ENCODE assay signal across 31 cellular contexts in the genomic region with DNA sequence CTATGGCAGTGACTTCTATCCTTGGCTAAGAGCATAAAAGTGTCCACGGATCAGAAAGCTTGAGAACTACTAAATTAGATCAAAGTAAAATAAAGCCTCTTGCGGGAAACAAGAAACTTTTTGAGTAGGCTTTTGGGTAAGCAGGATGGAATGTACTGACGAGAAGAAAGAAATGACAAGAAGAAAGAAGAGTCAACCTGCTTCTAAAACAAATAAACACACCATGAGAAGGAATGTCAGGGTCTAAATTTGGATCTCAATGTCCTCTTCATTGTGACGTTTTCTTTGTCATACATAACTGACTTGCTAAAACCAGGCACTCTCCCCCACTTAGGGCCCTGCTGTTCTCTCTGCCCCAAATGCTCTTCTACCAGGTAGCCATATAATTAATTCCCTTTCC.
DNase-seq lines count a peak whose midpoint lies in the region; ATAC-seq and FAIRE-seq lines count a peak whose summit lies in the region.
"Had no signal": no experiment of that assay in that cellular context is flagged by ENCODE, and none has a peak within 500 bp of the region (broad histone marks: within the 10 kb centered on the region; RNA-seq: fewer than 3 reads in every experiment).

No MANE protein-coding gene starts in this region.

- POLR2A ChIA-PET in activated CD4-positive, alpha-beta memory T cell treated with anti-CD3 and anti-CD28 coated beads, Interleukin-2, amount 10 ng/mL, durations not matched to agents 7 days and 5 days (lab: Charles Lee): interaction anchor here (0.6 to 2.9 kb wide), 12 partner anchors 12 to 295 kb away, joined by 3 to 24 read pairs (median 4); no protein-coding TSS in a partner anchor
- POLR2A ChIA-PET in naive thymus-derived CD4-positive, alpha-beta T cell (lab: Charles Lee): interaction anchor here (0.5 to 5.5 kb wide), 3 partner anchors 13 to 126 kb away, joined by 3 to 33 read pairs (median 3); no protein-coding TSS in a partner anchor

- CTCF ChIA-PET in activated CD4-positive, alpha-beta memory T cell treated with anti-CD3 and anti-CD28 coated beads, Interleukin-2, amount 10 ng/mL, durations not matched to agents 7 days and 5 days (lab: Charles Lee): interaction anchor here (1.0 to 1.7 kb wide), 6 partner anchors 14 to 262 kb away, joined by 3 to 7 read pairs (median 4); no protein-coding TSS in a partner anchor
- CTCF ChIA-PET in naive thymus-derived CD4-positive, alpha-beta T cell (lab: Charles Lee): interaction anchor here (0.6 to 1.2 kb wide), 2 partner anchors 294 to 674 kb away, joined by 3 read pairs; no protein-coding TSS in a partner anchor

- H3K9me3 Mint-ChIP-seq in T-helper 2 cell treated with Interferon-gamma antibody and Interleukin-4, amounts not matched to agents 5 μg/mL and 100 μg/mL, for 36 hours: no peaks in the 10 kb centered on the region
- no peaks in the 10 kb centered on the region for H3K9me3 Mint-ChIP-seq in activated CD4-positive, alpha-beta memory T cell treated with anti-CD3 and anti-CD28 coated beads, Interleukin-2, amount 10 ng/mL, durations not matched to agents 7 days and 5 days
- H3K9me3 Mint-ChIP-seq in naive thymus-derived CD4-positive, alpha-beta T cell: peaks cover 0 to 2% (median 0%) of the 10 kb centered on the region in 11 donors
- H3K9me3 Mint-ChIP-seq: activated naive CD4-positive, alpha-beta T cell treated with anti-CD3 and anti-CD28 coated beads for 36 hours; activated T-cell treated with anti-CD3 and anti-CD28 coated beads, Interleukin-2, amount 50 U/mL, for 24 hours; H9 had no signal

- H3K4me1 ChIP-seq in naive thymus-derived CD4-positive, alpha-beta T cell (ENCODE audit: control insufficient read depth in 2 of 2, insufficient read depth in 2 of 2, low read length in 2 of 2): peaks cover 8 to 52% of the 10 kb centered on the region in 2 donors
- H3K4me1 ChIP-seq: parathyroid adenoma had no signal

- no peak for ATAC-seq in naive thymus-derived CD4-positive, alpha-beta T cell
- ATAC-seq: GM12878, HepG2 had no signal

- H3K4me3 Mint-ChIP-seq in T-helper 2 cell treated with Interferon-gamma antibody and Interleukin-4, amounts not matched to agents 5 μg/mL and 100 μg/mL, for 36 hours: peak overlapping the region; percentile 43
- no peak overlapping the region for H3K4me3 Mint-ChIP-seq in activated CD4-positive, alpha-beta memory T cell treated with anti-CD3 and anti-CD28 coated beads, Interleukin-2, amount 10 ng/mL, durations not matched to agents 7 days and 5 days
- no peak overlapping the region for H3K4me3 Mint-ChIP-seq in naive thymus-derived CD4-positive, alpha-beta T cell
- H3K4me3 Mint-ChIP-seq: activated naive CD4-positive, alpha-beta T cell treated with anti-CD3 and anti-CD28 coated beads for 36 hours; activated T-cell treated with anti-CD3 and anti-CD28 coated beads, Interleukin-2, amount 50 U/mL, for 24 hours; H9 had no signal

- peak; percentile 15 for FAIRE-seq in GM18507 (lab: Jason Lieb, UNC)
- FAIRE-seq: GM12878, HepG2, urothelium cell line had no signal

- H3K4me3 ChIP-seq in naive thymus-derived CD4-positive, alpha-beta T cell (ENCODE audit: low read length): no peak overlapping the region
- H3K4me3 ChIP-seq: GM12878, skin epidermis, stomach had no signal

- no peaks in the 10 kb centered on the region for H3K9me3 ChIP-seq in naive thymus-derived CD4-positive, alpha-beta T cell (ENCODE audit: control insufficient read depth in 2 of 3, low read length in 3 of 3)
- H3K9me3 ChIP-seq: stomach had no signal

- DNase-seq in T-helper 2 cell treated with Interferon-gamma antibody and Interleukin-4, amounts not matched to agents 5 μg/mL and 100 μg/mL, for 36 hours (ENCODE audit: low spot score): no peak
- DNase-seq in T-helper 2 cell (no peak), GM18507 (ENCODE audit: extremely low spot score, insufficient read length, low read depth) (no peak), DMS79 (lab: John Stamatoyannopoulos, UW) (no peak), RPMI8226 (no peak), CD1c-positive myeloid dendritic cell (ENCODE audit: extremely low spot score) (no peak)
- no peak for DNase-seq in activated CD4-positive, alpha-beta memory T cell treated with anti-CD3 and anti-CD28 coated beads, Interleukin-2, amount 10 ng/mL, durations not matched to agents 7 days and 5 days
- DNase-seq in naive thymus-derived CD4-positive, alpha-beta T cell: no peak
- DNase-seq: activated CD4-positive, alpha-beta T cell treated with anti-CD3 and anti-CD28 coated beads for 4 hours; activated naive CD4-positive, alpha-beta T cell treated with anti-CD3 and anti-CD28 coated beads for 36 hours; activated T-cell treated with anti-CD3 and anti-CD28 coated beads, Interleukin-2, amount 50 U/mL, for 24 hours; DMS 273 treated with DMSO at 0.1 percent for 48 hours; H9; hypothalamus; NCI-H146; NCI-H2107; NCI-H345; NCI-H69; retina; Right ventricle myocardium superior; stomach; T-helper 9 cell had no signal

- H3K27ac ChIP-seq in naive thymus-derived CD4-positive, alpha-beta T cell (ENCODE audit: low read depth, low read length): no peak overlapping the region
- H3K27ac ChIP-seq: 22Rv1, C4-2B, epithelial cell of prostate, parathyroid adenoma, VCaP had no signal

- no peaks in the 10 kb centered on the region for H3K27me3 Mint-ChIP-seq in T-helper 2 cell treated with Interferon-gamma antibody and Interleukin-4, amounts not matched to agents 5 μg/mL and 100 μg/mL, for 36 hours (ENCODE audit: low read depth)
- H3K27me3 Mint-ChIP-seq in activated CD4-positive, alpha-beta memory T cell treated with anti-CD3 and anti-CD28 coated beads, Interleukin-2, amount 10 ng/mL, durations not matched to agents 7 days and 5 days: no peaks in the 10 kb centered on the region
- H3K27me3 Mint-ChIP-seq in naive thymus-derived CD4-positive, alpha-beta T cell: no peaks in the 10 kb centered on the region
- H3K27me3 Mint-ChIP-seq: activated T-cell treated with anti-CD3 and anti-CD28 coated beads, Interleukin-2, amount 50 U/mL, for 24 hours had no signal

- peaks cover 7% of the 10 kb centered on the region for H3K36me3 Mint-ChIP-seq in T-helper 2 cell treated with Interferon-gamma antibody and Interleukin-4, amounts not matched to agents 5 μg/mL and 100 μg/mL, for 36 hours (ENCODE audit: low read depth)
- H3K36me3 Mint-ChIP-seq in activated CD4-positive, alpha-beta memory T cell treated with anti-CD3 and anti-CD28 coated beads, Interleukin-2, amount 10 ng/mL, durations not matched to agents 7 days and 5 days (ENCODE audit: low read depth): no peaks in the 10 kb centered on the region
- H3K36me3 Mint-ChIP-seq in naive thymus-derived CD4-positive, alpha-beta T cell: peaks cover 0 to 7% (median 0%) of the 10 kb centered on the region in 5 donors

- intact Hi-C loops in naive thymus-derived CD4-positive, alpha-beta T cell (cut with micrococcal nuclease): loop anchor here in 1 of 2 donors (5.0 to 10.0 kb wide), 3 partner anchors 167 to 1215 kb away; partner anchors contain the start of gene RPL37

- peaks cover 71% of the 10 kb centered on the region for H3K4me1 Mint-ChIP-seq in T-helper 2 cell treated with Interferon-gamma antibody and Interleukin-4, amounts not matched to agents 5 μg/mL and 100 μg/mL, for 36 hours (ENCODE audit: low read depth)
- peaks cover 59% of the 10 kb centered on the region for H3K4me1 Mint-ChIP-seq in activated CD4-positive, alpha-beta memory T cell treated with anti-CD3 and anti-CD28 coated beads, Interleukin-2, amount 10 ng/mL, durations not matched to agents 7 days and 5 days
- H3K4me1 Mint-ChIP-seq in naive thymus-derived CD4-positive, alpha-beta T cell: peaks cover 30 to 60% (median 44%) of the 10 kb centered on the region in 7 donors

- H3K36me3 ChIP-seq in naive thymus-derived CD4-positive, alpha-beta T cell (ENCODE audit: control insufficient read depth in 2 of 3, insufficient read depth in 3 of 3, low read length in 3 of 3): no peaks in the 10 kb centered on the region
- H3K36me3 ChIP-seq: stomach had no signal

- no peak overlapping the region for H3K27ac Mint-ChIP-seq in T-helper 2 cell treated with Interferon-gamma antibody and Interleukin-4, amounts not matched to agents 5 μg/mL and 100 μg/mL, for 36 hours
- H3K27ac Mint-ChIP-seq in activated CD4-positive, alpha-beta memory T cell treated with anti-CD3 and anti-CD28 coated beads, Interleukin-2, amount 10 ng/mL, durations not matched to agents 7 days and 5 days: peak overlapping the region; percentile 22
- H3K27ac Mint-ChIP-seq in naive thymus-derived CD4-positive, alpha-beta T cell: peak overlapping the region in 5 of 9 donors; percentile 14 to 76 (median 34)
- H3K27ac Mint-ChIP-seq: activated T-cell treated with anti-CD3 and anti-CD28 coated beads, Interleukin-2, amount 50 U/mL, for 24 hours; H9 had no signal

- H3K27me3 ChIP-seq in naive thymus-derived CD4-positive, alpha-beta T cell (ENCODE audit: control insufficient read depth in 2 of 2, insufficient read depth in 2 of 2, low read length in 2 of 2): no peaks in the 10 kb centered on the region
- H3K27me3 ChIP-seq: stomach had no signal
